15 cellular contexts compared by ENCODE assay signal in the genomic region with DNA sequence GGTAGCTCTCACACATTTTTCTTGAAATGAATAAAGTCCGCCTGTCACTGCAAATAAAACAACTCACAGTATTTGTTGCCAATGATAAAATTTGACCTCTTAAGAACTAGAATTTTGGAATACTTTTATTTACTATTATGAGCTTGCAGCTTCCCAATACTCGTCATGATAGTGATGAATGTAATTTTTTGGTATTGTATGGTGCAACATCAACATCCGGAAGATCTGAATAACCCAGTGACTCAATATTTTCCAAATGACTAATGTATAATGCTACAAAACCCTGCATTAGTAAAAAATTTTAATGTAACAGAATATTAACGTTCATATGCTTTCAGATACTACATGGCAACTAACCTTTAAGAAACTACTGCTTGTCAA.
DNase-seq lines count a peak whose midpoint lies in the region; ATAC-seq and TF ChIP-seq lines count a peak whose summit lies in the region.
"Had no signal": no experiment of that assay in that cellular context is flagged by ENCODE, and none has a peak within 500 bp of the region (broad histone marks: within the 10 kb centered on the region; RNA-seq: fewer than 3 reads in every experiment).

No MANE protein-coding gene starts in this region.

- peaks cover 92% of the 10 kb centered on the region for H3K79me2 ChIP-seq in SK-N-SH (ENCODE audit: insufficient read depth)

- no peaks in the 10 kb centered on the region for H3K9me3 Mint-ChIP-seq in MCF 10A (ENCODE audit: unreplicated experiment)
- H3K9me3 Mint-ChIP-seq in stimulated activated naive CD8-positive, alpha-beta T cell treated with anti-CD3 and anti-CD28 coated beads, Interleukin-15, amount 100 ng/mL, for 72 hours, result no peaks in the 10 kb centered on the region
- H3K9me3 Mint-ChIP-seq: stimulated activated memory B cell treated with anti-CD40 and anti-IgM and Interleukin-4, amounts not matched to agents 10 μg/mL and 1 μg/mL and 100 μg/mL, for 72 hours had no signal

- no peak for ATAC-seq in stimulated activated naive CD8-positive, alpha-beta T cell treated with anti-CD3 and anti-CD28 coated beads, Interleukin-15, amount 100 ng/mL, for 72 hours
- ATAC-seq: left cardiac atrium; stimulated activated memory B cell treated with anti-CD40 and anti-IgM and Interleukin-4, amounts not matched to agents 10 μg/mL and 1 μg/mL and 100 μg/mL, for 72 hours had no signal

- no peak overlapping the region for H2AFZ ChIP-seq in SK-N-SH (ENCODE audit: low read depth)

- BruUV-seq in MCF 10A (replicated peaks; lab: Mats Ljungman, UMichigan), result no TSS peak

- no peak overlapping the region for H3K4me3 ChIP-seq in breast epithelium
- peak overlapping the region in 1 of 2 experiments; percentile 14; a peak in 1 of 4 replicates for H3K4me3 ChIP-seq in SK-N-SH (ENCODE audit: low read depth in 2 of 2, low read length in 1 of 2)
- H3K4me3 ChIP-seq in MG63, result no peak overlapping the region
- H3K4me3 ChIP-seq: esophagus muscularis mucosa had no signal

- no peak for TF ChIP-seq RAD21 in SK-N-SH (IDR thresholded peaks at IDR 0.05; ENCODE audit: low read length)

- H4K20me1 ChIP-seq in SK-N-SH (ENCODE audit: insufficient read depth), result peaks cover 5% of the 10 kb centered on the region; the same call in 1 of the 2 replicates

- H3K36me3 Mint-ChIP-seq in MCF 10A (ENCODE audit: insufficient read depth, unreplicated experiment), result peaks cover 22% of the 10 kb centered on the region
- H3K36me3 Mint-ChIP-seq: stimulated activated memory B cell treated with anti-CD40 and anti-IgM and Interleukin-4, amounts not matched to agents 10 μg/mL and 1 μg/mL and 100 μg/mL, for 72 hours had no signal

- TF ChIP-seq POLR2A in breast epithelium (IDR thresholded peaks at IDR 0.05), result no peak

- POLR2A ChIA-PET in MCF 10A (lab: Yijun Ruan, JAX) (interaction anchor here (0.5 to 10.1 kb wide), 17 partner anchors 12 to 210 kb away, joined by 3 to 128 read pairs (median 4); a partner anchor contains a TSS), SK-N-SH (lab: Yijun Ruan, JAX) (no interaction called here)

- H3K9me2 ChIP-seq in SK-N-SH, result no peaks in the 10 kb centered on the region

- peaks cover 69% of the 10 kb centered on the region for H3K4me1 Mint-ChIP-seq in MCF 10A (ENCODE audit: insufficient read depth, unreplicated experiment)
- H3K4me1 Mint-ChIP-seq in stimulated activated naive CD8-positive, alpha-beta T cell treated with anti-CD3 and anti-CD28 coated beads, Interleukin-15, amount 100 ng/mL, for 72 hours, result no peaks in the 10 kb centered on the region
- H3K4me1 Mint-ChIP-seq: stimulated activated memory B cell treated with anti-CD40 and anti-IgM and Interleukin-4, amounts not matched to agents 10 μg/mL and 1 μg/mL and 100 μg/mL, for 72 hours had no signal

- H3F3A ChIP-seq in SK-N-SH (replicated peaks; ENCODE audit: insufficient read depth), result peaks cover 58% of the 10 kb centered on the region

- H3K4me3 Mint-ChIP-seq in MCF 10A (ENCODE audit: unreplicated experiment), result peak overlapping the region; percentile 47
- no peak overlapping the region for H3K4me3 Mint-ChIP-seq in stimulated activated naive CD8-positive, alpha-beta T cell treated with anti-CD3 and anti-CD28 coated beads, Interleukin-15, amount 100 ng/mL, for 72 hours
- H3K4me3 Mint-ChIP-seq: stimulated activated memory B cell treated with anti-CD40 and anti-IgM and Interleukin-4, amounts not matched to agents 10 μg/mL and 1 μg/mL and 100 μg/mL, for 72 hours had no signal

- H3K4me2 ChIP-seq in SK-N-SH, result peak overlapping the region; percentile 54

- H3K4me1 ChIP-seq in breast epithelium (no peaks in the 10 kb centered on the region), SK-N-SH (ENCODE audit: control insufficient read depth in 1 of 2, insufficient read depth in 2 of 2, low read depth in 1 of 2, low read length in 1 of 2) (peaks cover 2 to 60% of the 10 kb centered on the region in 2 experiments)
- H3K4me1 ChIP-seq: esophagus muscularis mucosa had no signal

- H3K27me3 ChIP-seq in breast epithelium (no peaks in the 10 kb centered on the region), SK-N-SH (ENCODE audit: insufficient read depth) (no peaks in the 10 kb centered on the region), MG63 (no peaks in the 10 kb centered on the region)

- WGBS in SK-N-SH (ENCODE audit: low lambda C conversion rate), result 7% methylated on average over 4 of the region's 4 CpGs

- intact Hi-C loops in MCF 10A (cut with micrococcal nuclease) (loop anchor here (1.0 to 2.0 kb wide), 2 partner anchors 53 to 69 kb away; no protein-coding TSS in a partner anchor), breast epithelium (cut with DNase I; ENCODE audit: low total_unique reads) (no loop called here)

- H3K27ac Mint-ChIP-seq in MCF 10A (ENCODE audit: low read depth, unreplicated experiment), result peak overlapping the region; percentile 99
- no peak overlapping the region for H3K27ac Mint-ChIP-seq in stimulated activated naive CD8-positive, alpha-beta T cell treated with anti-CD3 and anti-CD28 coated beads, Interleukin-15, amount 100 ng/mL, for 72 hours
- H3K27ac Mint-ChIP-seq: stimulated activated memory B cell treated with anti-CD40 and anti-IgM and Interleukin-4, amounts not matched to agents 10 μg/mL and 1 μg/mL and 100 μg/mL, for 72 hours had no signal

- H3K9me3 ChIP-seq in breast epithelium (no peaks in the 10 kb centered on the region), SK-N-SH (no peaks in the 10 kb centered on the region), MG63 (no peaks in the 10 kb centered on the region)

- CTCF ChIA-PET in MCF 10A (lab: Yijun Ruan, JAX), result interaction anchor here (0.9 to 1.8 kb wide), 3 partner anchors 10 to 214 kb away, joined by 3 to 9 read pairs (median 4); no protein-coding TSS in a partner anchor
- CTCF ChIA-PET in SK-N-SH (lab: Yijun Ruan, JAX), result interaction anchor here (1.1 to 1.3 kb wide), 2 partner anchors 39 to 69 kb away, joined by 3 to 5 read pairs; no protein-coding TSS in a partner anchor

- TF ChIP-seq EP300 in SK-N-SH (IDR thresholded peaks at IDR 0.05; ENCODE audit: borderline replicate concordance in 1 of 2, low read depth in 1 of 2, low read length in 1 of 2), result peak in 1 of 2 experiments; percentile 77; a peak in 1 of 4 replicates

- no peaks in the 10 kb centered on the region for H3K27me3 Mint-ChIP-seq in MCF 10A (ENCODE audit: insufficient read depth, unreplicated experiment)
- H3K27me3 Mint-ChIP-seq in stimulated activated naive CD8-positive, alpha-beta T cell treated with anti-CD3 and anti-CD28 coated beads, Interleukin-15, amount 100 ng/mL, for 72 hours, result no peaks in the 10 kb centered on the region
- H3K27me3 Mint-ChIP-seq: stimulated activated memory B cell treated with anti-CD40 and anti-IgM and Interleukin-4, amounts not matched to agents 10 μg/mL and 1 μg/mL and 100 μg/mL, for 72 hours had no signal

- DNase-seq in MCF 10A (ENCODE audit: unreplicated experiment) (peak; percentile 83), breast epithelium (ENCODE audit: low spot score in 2 of 2) (no peak), SK-N-SH (no peak), fibroblast of peridontal ligament (ENCODE audit: extremely low read depth) (peak; percentile 93), NK-92 (lab: John Stamatoyannopoulos, UW; ENCODE audit: unreplicated experiment) (no peak), T-helper 2 cell (no peak), MG63 (no peak)
- DNase-seq in stimulated activated naive CD8-positive, alpha-beta T cell treated with anti-CD3 and anti-CD28 coated beads, Interleukin-15, amount 100 ng/mL, for 72 hours, result no peak
- DNase-seq: 8988T; activated CD4-positive, CD25-positive, alpha-beta regulatory T cell; activated T-cell treated with anti-CD3 and anti-CD28 coated beads, Interleukin-2, amount 50 U/mL, for 48 hours; left cardiac atrium; NCI-H2029 had no signal

- peak overlapping the region; percentile 48; the same call in 1 of the 2 replicates for H3K9ac ChIP-seq in SK-N-SH

- H3K27ac ChIP-seq in breast epithelium (no peak overlapping the region), SK-N-SH (ENCODE audit: low read depth in 2 of 2, low read length in 1 of 2) (peak overlapping the region in 1 of 2 experiments; percentile 99; a peak in 2 of 4 replicates)
- H3K27ac ChIP-seq: esophagus muscularis mucosa had no signal

- TF ChIP-seq CTCF in MCF 10A (IDR thresholded peaks at IDR 0.05; ENCODE audit: unreplicated experiment) (no peak), breast epithelium (IDR thresholded peaks at IDR 0.05) (no peak), SK-N-SH (IDR thresholded peaks at IDR 0.05) (no peak)

- H3K36me3 ChIP-seq in breast epithelium (no peaks in the 10 kb centered on the region), SK-N-SH (replicated peaks in 1 of 2; ENCODE audit: control insufficient read depth in 1 of 2, insufficient read depth in 2 of 2, low read length in 1 of 2) (peaks cover 0 to 3% of the 10 kb centered on the region in 2 experiments), MG63 (peaks cover 6% of the 10 kb centered on the region)
- H3K36me3 ChIP-seq: esophagus muscularis mucosa had no signal

TF ChIP-seq in SK-N-SH, 30 proteins besides CTCF, POLR2A, EP300 and RAD21 (continues in another document):
- no peak for TF ChIP-seq YY1 (IDR thresholded peaks at IDR 0.05; ENCODE audit: low read depth)
- TF ChIP-seq TCF12 (IDR thresholded peaks at IDR 0.05), result peak; percentile 79
- TF ChIP-seq POLR2AphosphoS5 (IDR thresholded peaks at IDR 0.05; ENCODE audit: low read depth, low read length), result peak; percentile 44; the same call in 1 of the 2 replicates
- peak; percentile 65; the same call in 1 of the 2 replicates for TF ChIP-seq RXRA (IDR thresholded peaks at IDR 0.05; ENCODE audit: borderline replicate concordance, low read depth)
- TF ChIP-seq MEF2A (IDR thresholded peaks at IDR 0.05; ENCODE audit: borderline replicate concordance, low read depth), result peak; percentile 75; the same call in 1 of the 2 replicates
- TF ChIP-seq, protein P1, sequence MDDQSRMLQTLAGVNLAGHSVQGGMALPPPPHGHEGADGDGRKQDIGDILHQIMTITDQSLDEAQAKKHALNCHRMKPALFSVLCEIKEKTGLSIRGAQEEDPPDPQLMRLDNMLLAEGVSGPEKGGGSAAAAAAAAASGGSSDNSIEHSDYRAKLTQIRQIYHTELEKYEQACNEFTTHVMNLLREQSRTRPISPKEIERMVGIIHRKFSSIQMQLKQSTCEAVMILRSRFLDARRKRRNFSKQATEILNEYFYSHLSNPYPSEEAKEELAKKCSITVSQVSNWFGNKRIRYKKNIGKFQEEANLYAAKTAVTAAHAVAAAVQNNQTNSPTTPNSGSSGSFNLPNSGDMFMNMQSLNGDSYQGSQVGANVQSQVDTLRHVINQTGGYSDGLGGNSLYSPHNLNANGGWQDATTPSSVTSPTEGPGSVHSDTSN (IDR thresholded peaks at IDR 0.05), result peak; percentile 83
- no peak for TF ChIP-seq CHD2 (IDR thresholded peaks at IDR 0.05; ENCODE audit: low read length, partially characterized antibody)
- TF ChIP-seq FOSL2 (IDR thresholded peaks at IDR 0.05; ENCODE audit: borderline replicate concordance, low read depth), result peak; percentile 89
- peak; percentile 89 for TF ChIP-seq JUND (IDR thresholded peaks at IDR 0.05)
- TF ChIP-seq GABPA (IDR thresholded peaks at IDR 0.05; ENCODE audit: low read depth), result 0 out of 2 replicates have a peak, but pooled peaks have one; percentile 10
- TF ChIP-seq MXI1 (IDR thresholded peaks at IDR 0.05; ENCODE audit: low read depth, low read length), result no peak

Comparison
In these comparisons a context has a peak if more than half of its experiments do, and no peak if none do; other contexts are left out.
1. DNase-seq: peak in MCF 10A (single experiment) and fibroblast of peridontal ligament (single experiment); none in breast epithelium (0 of 2), SK-N-SH (single experiment), NK-92 (single experiment), stimulated activated naive CD8-positive, alpha-beta T cell treated with anti-CD3 and anti-CD28 coated beads, Interleukin-15, amount 100 ng/mL, for 72 hours (0 of 2), T-helper 2 cell (0 of 5) and MG63 (single experiment).